In the genomic region with DNA sequence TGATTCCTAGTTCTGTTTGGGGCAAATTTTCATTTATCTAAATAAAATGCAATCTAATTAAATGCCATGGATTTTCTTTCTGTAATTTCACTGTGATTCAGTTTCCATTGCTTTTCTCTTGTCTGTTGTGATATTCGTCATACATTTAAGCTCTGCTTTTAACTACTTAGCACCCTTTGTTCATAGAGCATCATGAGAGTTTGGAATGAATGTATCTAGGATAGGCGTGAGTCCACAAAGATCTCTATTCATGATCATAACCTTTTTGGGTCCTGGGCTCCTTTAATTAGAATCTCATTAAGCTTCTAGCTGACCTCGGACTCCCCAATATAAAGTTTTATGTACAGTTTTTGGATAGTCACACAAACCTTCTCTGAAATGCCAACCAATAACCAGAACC, we compare ENCODE assay signal across 30 cellular contexts.
"Had no signal": no experiment of that assay in that cellular context is flagged by ENCODE, and none has a peak within 500 bp of the region (broad histone marks: within the 10 kb centered on the region; RNA-seq: fewer than 3 reads in every experiment).

No MANE protein-coding gene starts in this region.

- DNase-seq: activated CD4-positive, alpha-beta T cell treated with anti-CD3 and anti-CD28 coated beads, Interleukin-2, amount 10 ng/mL, durations not matched to agents 7 days and 5 days; activated CD4-positive, alpha-beta T cell treated with anti-CD3 and anti-CD28 coated beads, Interleukin-2, amount 50 U/mL, for 48 hours; activated CD8-positive, alpha-beta T cell treated with anti-CD3 and anti-CD28 coated beads, Interleukin-2, amount 10 ng/mL, durations not matched to agents 7 days and 5 days; activated gamma-delta T cell; activated naive CD4-positive, alpha-beta T cell treated with Interleukin-2 at 50 U/mL for 16 hours; activated naive CD8-positive, alpha-beta T cell treated with anti-CD3 and anti-CD28 coated beads, Interleukin-2, amount 10 ng/mL, durations not matched to agents 7 days and 5 days; activated T-cell treated with anti-CD3 and anti-CD28 coated beads, Interleukin-2, amount 50 U/mL, for 24 hours; amygdala; MM.1S; MV-4-11; NCI-H1092; NCI-H1436 treated with DMSO at 0.1 percent for 48 hours; NCI-H1694 treated with DMSO at 0.1 percent for 48 hours; NCI-H2029; NCI-H2107; NCI-H2171; NCI-H510A; NCI-H526; NCI-H748 treated with DMSO at 0.1 percent for 48 hours; NK-92 treated with Interleukin-12 subunit alpha and Interleukin-12 subunit beta, amount 100 ng/mL, for 24 hours; PC-3; SIG-M5 had no signal

- H3K27me3 ChIP-seq: ascending aorta, cardiac muscle cell had no signal

- H3K4me1 ChIP-seq: ascending aorta had no signal

- H3K4me3 ChIP-seq: ascending aorta, cardiac muscle cell had no signal

- H3K4me2 ChIP-seq: KMS-11 had no signal

- H3K27me3 Mint-ChIP-seq: activated CD4-positive, alpha-beta T cell treated with anti-CD3 and anti-CD28 coated beads, Interleukin-2, amount 10 ng/mL, durations not matched to agents 7 days and 5 days; activated naive CD4-positive, alpha-beta T cell treated with anti-CD3 and anti-CD28 coated beads, Interleukin-2, amount 50 U/mL, for 24 hours; activated naive CD8-positive, alpha-beta T cell treated with anti-CD3 and anti-CD28 coated beads, Interleukin-2, amount 10 ng/mL, durations not matched to agents 7 days and 5 days; activated T-cell treated with anti-CD3 and anti-CD28 coated beads, Interleukin-2, amount 50 U/mL, for 24 hours had no signal

- ATAC-seq: activated CD8-positive, alpha-beta T cell treated with anti-CD3 and anti-CD28 coated beads, Interleukin-2, amount 10 ng/mL, durations not matched to agents 7 days and 5 days; Right ventricle myocardium inferior had no signal

- H3K27ac Mint-ChIP-seq: activated CD4-positive, alpha-beta T cell treated with anti-CD3 and anti-CD28 coated beads, Interleukin-2, amount 10 ng/mL, durations not matched to agents 7 days and 5 days; activated CD8-positive, alpha-beta T cell treated with anti-CD3 and anti-CD28 coated beads, Interleukin-2, amount 10 ng/mL, durations not matched to agents 7 days and 5 days; activated naive CD4-positive, alpha-beta T cell treated with anti-CD3 and anti-CD28 coated beads, Interleukin-2, amount 50 U/mL, for 24 hours; activated naive CD8-positive, alpha-beta T cell treated with anti-CD3 and anti-CD28 coated beads, Interleukin-2, amount 10 ng/mL, durations not matched to agents 7 days and 5 days; activated T-cell treated with anti-CD3 and anti-CD28 coated beads, Interleukin-2, amount 50 U/mL, for 24 hours; activated T-helper 2 cell treated with anti-CD3 and anti-CD28 coated beads, Interferon-gamma antibody, Interleukin-2, Interleukin-4, amounts not matched to agents 10 μg/mL and 5 μg/mL and 100 μg/mL, durations not matched to agents 14 hours and 24 hours and 36 hours; T-helper 2 cell treated with Interferon-gamma antibody and Interleukin-4, amounts not matched to agents 5 μg/mL and 100 μg/mL, for 36 hours had no signal

- H3K36me3 ChIP-seq: cardiac muscle cell had no signal

- H3K27ac ChIP-seq: ascending aorta, cardiac muscle cell, KMS-11, RWPE1 had no signal

- H3K9ac ChIP-seq: KMS-11 had no signal

- H3K4me3 Mint-ChIP-seq: activated CD4-positive, alpha-beta T cell treated with anti-CD3 and anti-CD28 coated beads, Interleukin-2, amount 10 ng/mL, durations not matched to agents 7 days and 5 days; activated CD8-positive, alpha-beta T cell treated with anti-CD3 and anti-CD28 coated beads, Interleukin-2, amount 10 ng/mL, durations not matched to agents 7 days and 5 days; activated naive CD4-positive, alpha-beta T cell treated with anti-CD3 and anti-CD28 coated beads, Interleukin-2, amount 50 U/mL, for 24 hours; activated naive CD8-positive, alpha-beta T cell treated with anti-CD3 and anti-CD28 coated beads, Interleukin-2, amount 10 ng/mL, durations not matched to agents 7 days and 5 days; activated T-cell treated with anti-CD3 and anti-CD28 coated beads, Interleukin-2, amount 50 U/mL, for 24 hours had no signal

- H3K9me3 Mint-ChIP-seq: activated CD4-positive, alpha-beta T cell treated with anti-CD3 and anti-CD28 coated beads, Interleukin-2, amount 10 ng/mL, durations not matched to agents 7 days and 5 days; activated naive CD4-positive, alpha-beta T cell treated with anti-CD3 and anti-CD28 coated beads, Interleukin-2, amount 50 U/mL, for 24 hours; activated naive CD8-positive, alpha-beta T cell treated with anti-CD3 and anti-CD28 coated beads, Interleukin-2, amount 10 ng/mL, durations not matched to agents 7 days and 5 days; activated T-cell treated with anti-CD3 and anti-CD28 coated beads, Interleukin-2, amount 50 U/mL, for 24 hours; activated T-helper 2 cell treated with anti-CD3 and anti-CD28 coated beads, Interferon-gamma antibody, Interleukin-2, Interleukin-4, amounts not matched to agents 10 μg/mL and 5 μg/mL and 100 μg/mL, durations not matched to agents 14 hours and 24 hours and 36 hours; T-helper 2 cell treated with Interferon-gamma antibody and Interleukin-4, amounts not matched to agents 5 μg/mL and 100 μg/mL, for 36 hours had no signal

- H3K9me3 ChIP-seq: ascending aorta had no signal
